14 cellular contexts compared by ENCODE assay signal in genomic region chr5:139946006-139946405, GRCh38.
"Had no signal": no experiment of that assay in that cellular context is flagged by ENCODE, and none has a peak within 500 bp of the region (broad histone marks: within the 10 kb centered on the region; RNA-seq: fewer than 3 reads in every experiment).

No MANE protein-coding gene starts in this region.

- ATAC-seq: activated T-cell treated with anti-CD3 and anti-CD28 coated beads, Interleukin-2, amount 50 U/mL, for 72 hours; heart right ventricle; left lung had no signal

- H3K4me1 Mint-ChIP-seq: central memory CD8-positive, alpha-beta T cell had no signal

- H3K9me3 Mint-ChIP-seq: central memory CD8-positive, alpha-beta T cell; stimulated activated naive CD8-positive, alpha-beta T cell treated with anti-CD3 and anti-CD28 coated beads, Interleukin-15, Interleukin-2, amounts not matched to agents 100 ng/mL and 50 ng/mL, for 24 hours had no signal

- H3K27ac Mint-ChIP-seq: activated T-cell treated with anti-CD3 and anti-CD28 coated beads, Interleukin-2, amount 50 U/mL, for 72 hours; stimulated activated naive CD8-positive, alpha-beta T cell treated with anti-CD3 and anti-CD28 coated beads, Interleukin-15, Interleukin-2, amounts not matched to agents 100 ng/mL and 50 ng/mL, for 24 hours had no signal

- H3K4me3 Mint-ChIP-seq: activated T-cell treated with anti-CD3 and anti-CD28 coated beads, Interleukin-2, amount 50 U/mL, for 72 hours; central memory CD8-positive, alpha-beta T cell; stimulated activated naive CD8-positive, alpha-beta T cell treated with anti-CD3 and anti-CD28 coated beads, Interleukin-15, Interleukin-2, amounts not matched to agents 100 ng/mL and 50 ng/mL, for 24 hours had no signal

- DNase-seq: activated CD4-positive, alpha-beta T cell treated with anti-CD3 and anti-CD28 coated beads for 1 hour; activated effector memory CD4-positive, alpha-beta T cell treated with anti-CD3 and anti-CD28 coated beads, Interleukin-2, amount 50 U/mL, for 16 hours; activated naive CD4-positive, alpha-beta T cell treated with anti-CD3 and anti-CD28 coated beads, Interleukin-2, amount 50 U/mL, for 16 hours; activated T-cell treated with anti-CD3 and anti-CD28 coated beads, Interleukin-2, amount 50 U/mL, for 72 hours; cortex of kidney; effector memory CD4-positive, alpha-beta T cell; esophagus squamous epithelium; heart right ventricle; left lung; stimulated activated CD4-positive, alpha-beta T cell treated with anti-CD3 and anti-CD28 coated beads, Interleukin-2, amount 100 ng/mL, for 24 hours had no signal

- FAIRE-seq: endothelial cell of umbilical vein, urothelium cell line had no signal
